ENCODE assay signal across 13 cellular contexts in genomic region chr2:127157651-127158460, GRCh38. TPM values are rescaled to one million over a fixed set of nuclear protein-coding genes. Genes with fewer than 3 reads are reported as not detected.
DNase-seq lines count a peak whose midpoint lies in the region; ATAC-seq and TF ChIP-seq lines count a peak whose summit lies in the region.
"Had no signal": no experiment of that assay in that cellular context is flagged by ENCODE, and none has a peak within 500 bp of the region (broad histone marks: within the 10 kb centered on the region; RNA-seq: fewer than 3 reads in every experiment).

No MANE protein-coding gene starts in this region.

- no CpG with 5 or more reads among the region's 15 CpGs for WGBS in trophoblast cell (ENCODE audit: extremely low coverage, insufficient coverage, insufficient read length)

- peaks cover 4% of the 10 kb centered on the region for H3K4me1 Mint-ChIP-seq in endothelial cell (ENCODE audit: unreplicated experiment)

- H3K27me3 ChIP-seq in MG63 (no peaks in the 10 kb centered on the region), trophoblast cell (ENCODE audit: insufficient read depth, low read length) (no peaks in the 10 kb centered on the region)
- H3K27me3 ChIP-seq: breast epithelium had no signal

- no peaks in the 10 kb centered on the region for H3K36me3 ChIP-seq in MG63
- H3K36me3 ChIP-seq in trophoblast cell (ENCODE audit: control insufficient read depth in 1 of 2, insufficient read depth in 2 of 2, low read length in 2 of 2): no peaks in the 10 kb centered on the region
- H3K36me3 ChIP-seq: breast epithelium, heart right ventricle had no signal

- no peak overlapping the region for H4K91ac ChIP-seq in trophoblast cell (ENCODE audit: low read depth, low read length)

- no peak overlapping the region for H4K12ac ChIP-seq in trophoblast cell (ENCODE audit: low read depth, low read length)

- H3K79me1 ChIP-seq in trophoblast cell (ENCODE audit: low read length): no peaks in the 10 kb centered on the region

- no peak overlapping the region for H3K27ac Mint-ChIP-seq in endothelial cell (ENCODE audit: unreplicated experiment)

- H4K8ac ChIP-seq in trophoblast cell (ENCODE audit: low read depth, low read length): no peak overlapping the region

- peaks cover 4% of the 10 kb centered on the region for H3K27me3 Mint-ChIP-seq in endothelial cell (ENCODE audit: unreplicated experiment)

- no peak overlapping the region for H2BK5ac ChIP-seq in trophoblast cell (ENCODE audit: low read depth, low read length, poor library complexity)

- DNase-seq in EL (peak; percentile 51), MG63 (peak; percentile 50), endothelial cell (ENCODE audit: low spot score) (peak; percentile 67), trophoblast cell (peak; percentile 74 to 82), cerebellar cortex (ENCODE audit: low spot score) (no peak), GOT3 (lab: John Stamatoyannopoulos, UW) (no peak)
- DNase-seq: activated CD4-positive, alpha-beta T cell treated with anti-CD3 and anti-CD28 coated beads, Interleukin-2, amount 50 U/mL, for 4 hours; heart right ventricle; NCI-H146 had no signal

- no peaks in the 10 kb centered on the region for H3K79me2 ChIP-seq in trophoblast cell (ENCODE audit: control insufficient read depth, insufficient read depth, low read length, poor library complexity)

- peaks cover 11 to 17% of the 10 kb centered on the region in 2 experiments for H3K4me1 ChIP-seq in trophoblast cell (ENCODE audit: control insufficient read depth in 1 of 2, insufficient read depth in 2 of 2, low read length in 2 of 2)

- ATAC-seq in GM21717 (IDR thresholded peaks at IDR 0.05; ENCODE audit: unreplicated experiment) (no peak), GM18498 (IDR thresholded peaks at IDR 0.05; ENCODE audit: unreplicated experiment) (no peak)
- ATAC-seq: heart right ventricle had no signal

- H2AK5ac ChIP-seq in trophoblast cell (ENCODE audit: low read length): no peak overlapping the region

- no peak overlapping the region for H3K18ac ChIP-seq in trophoblast cell (ENCODE audit: low read length)

- H3K9ac ChIP-seq in trophoblast cell (ENCODE audit: low read length): no peak overlapping the region

- no peak overlapping the region for H2BK120ac ChIP-seq in trophoblast cell (ENCODE audit: insufficient read depth, low read length, poor library complexity)

- H3K9me3 ChIP-seq in MG63 (0 out of 2 replicates have a peak, but pooled peaks cover 4% of the 10 kb centered on the region), trophoblast cell (ENCODE audit: insufficient read depth, low read depth, low read length) (peaks cover 3% of the 10 kb centered on the region)
- H3K9me3 ChIP-seq: breast epithelium had no signal

- no peak overlapping the region for H2AFZ ChIP-seq in trophoblast cell (ENCODE audit: insufficient read depth, low read length, poor library complexity)

- no peak overlapping the region for H3K23ac ChIP-seq in trophoblast cell (ENCODE audit: low read length)

- no peak overlapping the region for H3K4me3 Mint-ChIP-seq in endothelial cell (ENCODE audit: unreplicated experiment)

- peak; percentile 51 for TF ChIP-seq CTCF in endothelial cell (IDR thresholded peaks at IDR 0.05; ENCODE audit: unreplicated experiment)

- no peaks in the 10 kb centered on the region for H3K9me3 Mint-ChIP-seq in endothelial cell (ENCODE audit: unreplicated experiment)

- H2BK12ac ChIP-seq in trophoblast cell (ENCODE audit: low read length): no peak overlapping the region

- H3K27ac ChIP-seq in trophoblast cell (ENCODE audit: low read depth, low read length): no peak overlapping the region
- H3K27ac ChIP-seq: breast epithelium, heart right ventricle, SK-N-MC had no signal

- no peak overlapping the region for H3K4ac ChIP-seq in trophoblast cell (ENCODE audit: low read depth, low read length)

- no peaks in the 10 kb centered on the region for H3K36me3 Mint-ChIP-seq in endothelial cell (ENCODE audit: low read depth, unreplicated experiment)

- peak overlapping the region; percentile 11 for H3K4me2 ChIP-seq in trophoblast cell (ENCODE audit: low read length)

- no peak overlapping the region for H3K14ac ChIP-seq in trophoblast cell (ENCODE audit: low read length)

- H3K4me3 ChIP-seq in MG63 (no peak overlapping the region), trophoblast cell (ENCODE audit: low read depth, low read length) (no peak overlapping the region)
- H3K4me3 ChIP-seq: breast epithelium, heart right ventricle, SK-N-MC had no signal

RNA-seq across cellular contexts. Expression of gene BIN1, which starts 50.9 kb away (rescaled TPM):
- total RNA-seq in MG63 (2014; rRNA removed; shearing (Covaris generic); ENCODE audit: low replicate concordance): 33.7 and 50.8 TPM in 2 replicates
- total RNA-seq in endothelial cell (ENCODE audit: unreplicated experiment): 182 TPM
- 6.7 and 7.6 TPM in 2 replicates for polyA plus RNA-seq in trophoblast cell (2013)

Comparison
In these comparisons a context has a peak if more than half of its experiments do, and no peak if none do; other contexts are left out.
1. DNase-seq: peak in EL (single experiment), MG63 (single experiment), endothelial cell (single experiment) and trophoblast cell (2 of 2); none in cerebellar cortex (single experiment) and GOT3 (single experiment).